Comparison of ENCODE assay signal across 22 cellular contexts in the genomic region with DNA sequence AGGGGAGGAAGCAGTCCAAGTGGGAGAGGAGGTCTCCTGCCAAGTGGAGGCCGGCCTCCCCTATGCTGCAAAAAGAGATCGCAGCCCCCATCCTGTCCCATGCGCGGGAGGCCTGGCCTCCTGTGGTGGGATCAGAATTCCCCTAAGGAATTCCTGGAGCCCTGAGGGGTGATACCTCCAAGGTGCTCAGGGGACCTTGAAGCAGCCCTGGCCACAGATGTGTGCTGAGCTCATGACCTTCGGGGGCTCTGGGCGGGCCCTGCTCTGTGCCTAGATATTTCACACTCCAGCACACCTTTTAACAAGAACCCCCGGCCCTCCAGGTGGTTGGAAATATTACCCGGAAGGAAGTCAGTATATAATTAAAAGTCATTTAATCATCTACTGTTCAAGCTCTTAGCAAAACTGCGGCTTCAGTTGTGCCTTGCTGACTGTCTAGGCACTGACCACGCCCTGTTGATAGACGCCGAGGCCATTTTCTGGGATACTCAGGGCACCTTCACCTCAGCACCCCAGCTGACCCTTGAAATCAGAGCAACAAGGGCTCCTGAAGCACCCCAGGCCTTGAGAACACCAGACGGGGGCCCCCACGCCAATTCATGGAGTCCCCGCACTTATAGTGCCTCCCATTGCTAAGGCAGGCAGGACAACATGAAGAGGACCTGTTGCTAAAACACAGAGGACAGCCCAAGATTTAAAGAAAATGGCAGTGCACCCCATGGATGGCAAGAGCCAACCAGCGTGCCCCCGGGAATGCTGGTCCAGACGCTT.
DNase-seq lines count a peak whose midpoint lies in the region; ATAC-seq lines count a peak whose summit lies in the region.
"Had no signal": no experiment of that assay in that cellular context is flagged by ENCODE, and none has a peak within 500 bp of the region (broad histone marks: within the 10 kb centered on the region; RNA-seq: fewer than 3 reads in every experiment).

No MANE protein-coding gene starts in this region.

- peaks cover 81% of the 10 kb centered on the region for H3K36me3 Mint-ChIP-seq in dendritic cell treated with granulocyte-macrophage colony-stimulating factor and Interleukin-4, amounts not matched to agents 40 ng/mL and 50 ng/mL, for 4 days (ENCODE audit: low read depth)
- H3K36me3 Mint-ChIP-seq: CD4-positive, CD25-positive, alpha-beta regulatory T cell had no signal

- H3K4me1 Mint-ChIP-seq in dendritic cell treated with granulocyte-macrophage colony-stimulating factor and Interleukin-4, amounts not matched to agents 40 ng/mL and 50 ng/mL, for 4 days (ENCODE audit: low read depth): peaks cover 71% of the 10 kb centered on the region

- H3K9me3 ChIP-seq in right cardiac atrium (ENCODE audit: control insufficient read depth, low read length) (no peaks in the 10 kb centered on the region), aorta (ENCODE audit: control insufficient read depth, low read length) (no peaks in the 10 kb centered on the region), HAP-1 (no peaks in the 10 kb centered on the region)

- no peaks in the 10 kb centered on the region for H3K27me3 Mint-ChIP-seq in dendritic cell treated with granulocyte-macrophage colony-stimulating factor and Interleukin-4, amounts not matched to agents 40 ng/mL and 50 ng/mL, for 4 days
- H3K27me3 Mint-ChIP-seq: CD4-positive, CD25-positive, alpha-beta regulatory T cell had no signal

- 90% methylated on average over 18 of the region's 18 CpGs for WGBS in right cardiac atrium
- 91 to 96% methylated on average over 18 of the region's 18 CpGs for whole genome bisulfite sequencing in aorta, 2 donors

- in situ Hi-C loops in HAP-1 (cut with MboI; ENCODE audit: low sequenced_read_pairs): no loop called here

- ATAC-seq in right cardiac atrium (no peak), aorta (ENCODE audit: low FRiP score) (no peak)
- ATAC-seq: GM12878 had no signal

- no peaks in the 10 kb centered on the region for H3K27me3 ChIP-seq in right cardiac atrium (ENCODE audit: control insufficient read depth, insufficient read depth)
- H3K27me3 ChIP-seq in aorta (ENCODE audit: control insufficient read depth in 1 of 2, insufficient read depth in 2 of 2, low read length in 1 of 2): no peaks in the 10 kb centered on the region
- H3K27me3 ChIP-seq in HAP-1 (ENCODE audit: low read depth): no peaks in the 10 kb centered on the region

- H3K4me3 Mint-ChIP-seq in dendritic cell treated with granulocyte-macrophage colony-stimulating factor and Interleukin-4, amounts not matched to agents 40 ng/mL and 50 ng/mL, for 4 days: no peak overlapping the region
- H3K4me3 Mint-ChIP-seq: CD4-positive, CD25-positive, alpha-beta regulatory T cell had no signal

- H3K36me3 ChIP-seq in aorta (ENCODE audit: control insufficient read depth in 1 of 2, insufficient read depth in 2 of 2, low read length in 1 of 2) (no peaks in the 10 kb centered on the region), HAP-1 (replicated peaks) (no peaks in the 10 kb centered on the region)

- intact Hi-C loops in cardiac septum (cut with DNase I) (no loop called here), right cardiac atrium (cut with DNase I) (no loop called here), aorta (cut with DNase I) (no loop called here)
- intact Hi-C loops in dendritic cell treated with granulocyte-macrophage colony-stimulating factor and Interleukin-4, amounts not matched to agents 40 ng/mL and 50 ng/mL, for 4 days (cut with micrococcal nuclease): no loop called here

- peak overlapping the region; percentile 33 for H3K27ac Mint-ChIP-seq in dendritic cell treated with granulocyte-macrophage colony-stimulating factor and Interleukin-4, amounts not matched to agents 40 ng/mL and 50 ng/mL, for 4 days
- H3K27ac Mint-ChIP-seq: CD4-positive, CD25-positive, alpha-beta regulatory T cell had no signal

- peak; percentile 44 for DNase-seq in cardiac septum (ENCODE audit: low spot score)
- no peak for DNase-seq in right cardiac atrium
- DNase-seq in mesenteric fat pad (ENCODE audit: low spot score): peak; percentile 60
- DNase-seq in aorta: peak; percentile 24 to 54
- DNase-seq in kidney tubule cell (ENCODE audit: low spot score): no peak
- DNase-seq in HAP-1 (ENCODE audit: low spot score in 2 of 2): no peak
- no peak for DNase-seq in DMS53 treated with DMSO at 0.1 percent for 48 hours (lab: John Stamatoyannopoulos, UW; ENCODE audit: unreplicated experiment)
- DNase-seq: CD4-positive, CD25-positive, alpha-beta regulatory T cell; DMS79 treated with DMSO at 0.1 percent for 48 hours; KBM-7; MM.1S; NCI-H1048; NCI-H1417 treated with DMSO at 0.1 percent for 48 hours; NCI-H187; NCI-H2107; NCI-H446 treated with DMSO at 0.1 percent for 48 hours; NCI-H526 treated with DMSO at 0.1 percent for 48 hours; OCI-M1; SHP77 had no signal

- H3K4me1 ChIP-seq in right cardiac atrium (ENCODE audit: control insufficient read depth, insufficient read depth, low read length) (no peaks in the 10 kb centered on the region), aorta (ENCODE audit: control insufficient read depth in 1 of 2, insufficient read depth in 2 of 2, low read length in 2 of 2) (no peaks in the 10 kb centered on the region), HAP-1 (no peaks in the 10 kb centered on the region)

- H3K4me3 ChIP-seq in right cardiac atrium (ENCODE audit: low read length) (no peak overlapping the region), aorta (ENCODE audit: low read length in 2 of 2) (no peak overlapping the region), HAP-1 (no peak overlapping the region)
- H3K4me3 ChIP-seq: GM12878 had no signal

- H3K27ac ChIP-seq in right cardiac atrium (ENCODE audit: low read length) (no peak overlapping the region), aorta (ENCODE audit: low read depth in 1 of 2, low read length in 2 of 2) (no peak overlapping the region)
- H3K27ac ChIP-seq: HL-60 had no signal

- no peaks in the 10 kb centered on the region for H3K9me3 Mint-ChIP-seq in dendritic cell treated with granulocyte-macrophage colony-stimulating factor and Interleukin-4, amounts not matched to agents 40 ng/mL and 50 ng/mL, for 4 days

Comparison
In these comparisons a context has a peak if more than half of its experiments do, and no peak if none do; other contexts are left out.
1. DNase-seq: peak in cardiac septum (single experiment), mesenteric fat pad (single experiment) and aorta (2 of 2); none in right cardiac atrium (0 of 3), kidney tubule cell (single experiment), HAP-1 (0 of 2) and DMS53 treated with DMSO at 0.1 percent for 48 hours (single experiment).